10 cellular contexts compared by ENCODE assay signal in genomic region chr12:108643941-108644742, GRCh38. TPM values are rescaled to one million over a fixed set of nuclear protein-coding genes. Genes with fewer than 3 reads are reported as not detected.
DNase-seq lines count a peak whose midpoint lies in the region; ATAC-seq and TF ChIP-seq lines count a peak whose summit lies in the region.
"Had no signal": no experiment of that assay in that cellular context is flagged by ENCODE, and none has a peak within 500 bp of the region (broad histone marks: within the 10 kb centered on the region; RNA-seq: fewer than 3 reads in every experiment).

No MANE protein-coding gene starts in this region.

- no TSS peak for BruUV-seq in Calu3 (replicated peaks; lab: Mats Ljungman, UMichigan)

- H3K9me3 Mint-ChIP-seq in Calu3 (ENCODE audit: low read depth, unreplicated experiment) (no peaks in the 10 kb centered on the region), WTC11 (no peaks in the 10 kb centered on the region)
- H3K9me3 Mint-ChIP-seq: activated naive CD4-positive, alpha-beta T cell treated with anti-CD3 and anti-CD28 coated beads for 36 hours had no signal

- TF ChIP-seq CTCF in Calu3 (IDR thresholded peaks at IDR 0.05; ENCODE audit: unreplicated experiment) (no peak), WTC11 (IDR thresholded peaks at IDR 0.05) (no peak)

- H3K4me3 Mint-ChIP-seq in Calu3 (ENCODE audit: low read depth, unreplicated experiment) (peak overlapping the region; percentile 14), WTC11 (no peak overlapping the region)
- H3K4me3 Mint-ChIP-seq: activated naive CD4-positive, alpha-beta T cell treated with anti-CD3 and anti-CD28 coated beads for 36 hours had no signal

- H3K4me1 Mint-ChIP-seq in Calu3 (ENCODE audit: low read depth, unreplicated experiment) = peaks cover 37% of the 10 kb centered on the region
- H3K4me1 Mint-ChIP-seq in WTC11 = peaks cover 18% of the 10 kb centered on the region

- intact Hi-C loops in Calu3 (cut with micrococcal nuclease; ENCODE audit: unreplicated experiment) = no loop called here
- intact Hi-C loops in left cardiac atrium (cut with DNase I) = no loop called here
- intact Hi-C loops in sciatic nerve (cut with DNase I) = no loop called here

- H3K27me3 Mint-ChIP-seq in Calu3 (ENCODE audit: unreplicated experiment) (no peaks in the 10 kb centered on the region), WTC11 (ENCODE audit: low read depth) (no peaks in the 10 kb centered on the region)

- peak overlapping the region; percentile 48 for H3K27ac Mint-ChIP-seq in Calu3 (ENCODE audit: unreplicated experiment)
- H3K27ac Mint-ChIP-seq in WTC11 = peak overlapping the region; percentile 66; the same call in 1 of the 2 replicates
- H3K27ac Mint-ChIP-seq: activated naive CD4-positive, alpha-beta T cell treated with anti-CD3 and anti-CD28 coated beads for 36 hours had no signal

- POLR2A ChIA-PET in WTC11 (lab: Charles Lee) = no interaction called here

- CTCF ChIA-PET in Calu3 (lab: Charles Lee) = interaction anchor here (0.7 kb wide), 1 partner anchor 22 kb away, joined by 8 read pairs; no protein-coding TSS in a partner anchor
- CTCF ChIA-PET in WTC11 (lab: Charles Lee) = no interaction called here

- ATAC-seq in WTC11 (no peak), left cardiac atrium (peak; percentile 36 to 74), sciatic nerve (peak; percentile 15)

- H3K36me3 Mint-ChIP-seq in Calu3 (ENCODE audit: insufficient read depth, unreplicated experiment) = peaks cover 63% of the 10 kb centered on the region
- peaks cover 33% of the 10 kb centered on the region for H3K36me3 Mint-ChIP-seq in WTC11

- DNase-seq in Calu3 (peak; percentile 57), WTC11 (ENCODE audit: low spot score) (no peak), left cardiac atrium (peak; percentile 76), sciatic nerve (ENCODE audit: low spot score) (no peak), SKM-1 (lab: John Stamatoyannopoulos, UW; ENCODE audit: unreplicated experiment) (no peak), SKM-1 treated with dmso at 0.1 percent for 144 hours (lab: John Stamatoyannopoulos, UW; ENCODE audit: unreplicated experiment) (no peak), SHP77 treated with DMSO at 0.1 percent for 48 hours (lab: John Stamatoyannopoulos, UW) (no peak)
- no peak for DNase-seq in activated T-cell treated with anti-CD3 and anti-CD28 coated beads, Interleukin-2, amount 50 U/mL, for 1 hour
- DNase-seq: activated naive CD4-positive, alpha-beta T cell treated with anti-CD3 and anti-CD28 coated beads for 36 hours; NCI-H2107 had no signal

TF ChIP-seq in WTC11, 78 proteins besides CTCF, POLR2A, EP300 and RAD21:
- TF ChIP-seq ZNF138 (CRISPR knock-in tag; conservative IDR thresholded peaks at IDR 0.05) (no peak), ZNF317 (CRISPR knock-in tag; IDR thresholded peaks at IDR 0.05; ENCODE audit: borderline replicate concordance, low read depth) (no peak), JAZF1 (CRISPR knock-in tag; IDR thresholded peaks at IDR 0.05) (no peak), FOXJ3 (CRISPR knock-in tag; IDR thresholded peaks at IDR 0.05; ENCODE audit: borderline replicate concordance) (no peak), IRF2 (CRISPR knock-in tag; IDR thresholded peaks at IDR 0.05; ENCODE audit: borderline replicate concordance, low read depth) (no peak), ZNF232 (CRISPR knock-in tag; IDR thresholded peaks at IDR 0.05) (no peak), USF2 (CRISPR knock-in tag; IDR thresholded peaks at IDR 0.05) (no peak), ZMAT4 (CRISPR knock-in tag; IDR thresholded peaks at IDR 0.05) (no peak), CREB1 (CRISPR knock-in tag; IDR thresholded peaks at IDR 0.05) (no peak), FOXK1 (CRISPR knock-in tag; IDR thresholded peaks at IDR 0.05) (no peak), MXD4 (CRISPR knock-in tag; IDR thresholded peaks at IDR 0.05; ENCODE audit: borderline replicate concordance) (no peak), EMX1 (CRISPR knock-in tag; IDR thresholded peaks at IDR 0.05) (no peak), AR (CRISPR knock-in tag; IDR thresholded peaks at IDR 0.05) (no peak), SMAD4 (CRISPR knock-in tag; IDR thresholded peaks at IDR 0.05) (no peak)

RNA-seq across cellular contexts. Expression of gene SELPLG, which starts 10.4 kb away (rescaled TPM):
- total RNA-seq in Calu3 (2022) (0.54 and 0.76 TPM in 2 replicates), WTC11 (2021) (0.18 to 0.46 TPM (median 0.21 TPM) in 3 replicates), left cardiac atrium (10 to 100 TPM in 1 of 2 donors, 1 to 10 TPM in 1; 4.5 to 12.5 TPM), sciatic nerve (12.3 TPM)

RNA-seq across cellular contexts. Expression of gene TMEM119, which starts 46.3 kb away (rescaled TPM):
- total RNA-seq in Calu3 (2022) = not detected in 2 replicates
- total RNA-seq in WTC11 (2021) = 0.16 to 0.25 TPM (median 0.20 TPM) in 3 replicates
- total RNA-seq in left cardiac atrium = 1 to 10 TPM; 3.0 to 4.3 TPM
- 31.1 TPM for total RNA-seq in sciatic nerve
- total RNA-seq: activated naive CD4-positive, alpha-beta T cell treated with anti-CD3 and anti-CD28 coated beads for 36 hours had no signal

Comparison
In these comparisons a context has a peak if more than half of its experiments do, and no peak if none do; other contexts are left out.
1. DNase-seq: peak in Calu3 (single experiment) and left cardiac atrium (single experiment); none in WTC11 (single experiment), sciatic nerve (single experiment), activated T-cell treated with anti-CD3 and anti-CD28 coated beads, Interleukin-2, amount 50 U/mL, for 1 hour (single experiment), SKM-1 (single experiment), SKM-1 treated with dmso at 0.1 percent for 144 hours (single experiment) and SHP77 treated with DMSO at 0.1 percent for 48 hours (single experiment).